Comparison of ENCODE assay signal across 8 cellular contexts in genomic region chr2:105179469-105180372, GRCh38.
DNase-seq lines count a peak whose midpoint lies in the region; ATAC-seq, FAIRE-seq and TF ChIP-seq lines count a peak whose summit lies in the region.

No MANE protein-coding gene starts in this region.

- H4K20me1 ChIP-seq in GM12878 (ENCODE audit: control insufficient read depth, insufficient read depth) = no peaks in the 10 kb centered on the region; the same call in 1 of the 2 replicates

- peak; percentile 28 to 40 (median 38) for TF ChIP-seq CTCF in GM12878 (IDR thresholded peaks at IDR 0.05 in 2 of 3, conservative IDR thresholded peaks at IDR 0.05 in 1 of 3; ENCODE audit: control insufficient read depth in 2 of 3, extremely low read depth in 1 of 3, insufficient read depth in 1 of 3, low read depth in 3 of 3, low read length in 3 of 3)

- RAD21 ChIA-PET in GM12878 (lab: Charles Lee; ENCODE audit: unreplicated experiment) = interaction anchor here (2.4 kb wide), 1 partner anchor 65 kb away, joined by 10 read pairs; no protein-coding TSS in a partner anchor

- no peak overlapping the region for H3K27ac ChIP-seq in GM12878 (ENCODE audit: control insufficient read depth, insufficient read depth)

- in situ Hi-C loops in GM12878 (cut with MboI) = no loop called here

- H3K4me1 ChIP-seq in GM12878 (ENCODE audit: control insufficient read depth, insufficient read depth, low read length) = peaks cover 10% of the 10 kb centered on the region

- no peak for FAIRE-seq in GM12878 (lab: Jason Lieb, UNC)

- peak; percentile 25; the same call in 1 of the 3 replicates for ATAC-seq in GM12878
- ATAC-seq in left lobe of liver = peak; percentile 77

- TF ChIP-seq EP300 in GM12878 (IDR thresholded peaks at IDR 0.05; ENCODE audit: borderline replicate concordance in 1 of 2, control insufficient read depth in 1 of 2, low read depth in 2 of 2, low read length in 2 of 2) = no peak

- CTCF ChIA-PET in GM12878 (lab: Yijun Ruan, JAX) = interaction anchor here (0.9 to 2.7 kb wide), 2 partner anchors 42 to 65 kb away, joined by 3 to 26 read pairs; no protein-coding TSS in a partner anchor

- no peak overlapping the region for H3K4me3 ChIP-seq in GM12878

- SMC1A ChIA-PET in GM12878 (lab: Charles Lee; ENCODE audit: uncharacterized antibody, unreplicated experiment) = interaction anchor here (2.1 kb wide), 1 partner anchor 64 kb away, joined by 8 read pairs; no protein-coding TSS in a partner anchor

- no peak overlapping the region for H3K9ac ChIP-seq in GM12878 (ENCODE audit: control insufficient read depth, insufficient read depth, low read length)

- no peaks in the 10 kb centered on the region for H3K9me3 ChIP-seq in GM12878 (replicated peaks; ENCODE audit: control insufficient read depth, insufficient read depth, low read length)

- TF ChIP-seq POLR2A in GM12878 (IDR thresholded peaks at IDR 0.05; ENCODE audit: low read depth, low read length) = no peak

- no peak overlapping the region for H3K4me2 ChIP-seq in GM12878 (ENCODE audit: control insufficient read depth, insufficient read depth)

- H3K27me3 ChIP-seq in GM12878 (replicated peaks in 1 of 2; ENCODE audit: control insufficient read depth in 2 of 2, insufficient read depth in 2 of 2, low read length in 1 of 2) = no peaks in the 10 kb centered on the region; a peak in 1 of 4 replicates

- no peak overlapping the region for H2AFZ ChIP-seq in GM12878 (ENCODE audit: control insufficient read depth, low read depth, low read length)

- 43% methylated on average over 15 of the region's 15 CpGs for WGBS in GM12878 (ENCODE audit: insufficient coverage, insufficient replicate concordance, low lambda C conversion rate, missing lambda C conversion rate)

- H3K36me3 ChIP-seq in GM12878 (ENCODE audit: control insufficient read depth in 2 of 2, insufficient read depth in 2 of 2, low read length in 1 of 2) = no peaks in the 10 kb centered on the region

- TF ChIP-seq RAD21 in GM12878 (IDR thresholded peaks at IDR 0.05; ENCODE audit: insufficient read depth, low read depth, low read length) = 0 out of 2 replicates have a peak, but pooled peaks have one; percentile 19

- POLR2A ChIA-PET in GM12878 (lab: Charles Lee) = no interaction called here

- intact Hi-C loops in GM12878 (cut with micrococcal nuclease; ENCODE audit: unreplicated experiment) = loop anchor here (1.0 kb wide), 1 partner anchor 65 kb away; no protein-coding TSS in a partner anchor

- peak; percentile 1 for DNase-seq in NCI-H1436 (lab: John Stamatoyannopoulos, UW)
- no peak for DNase-seq in NCI-H1436 treated with DMSO at 0.1 percent for 48 hours (lab: John Stamatoyannopoulos, UW)
- DNase-seq in NCI-H1105 (lab: John Stamatoyannopoulos, UW) = peak; percentile 34
- no peak for DNase-seq in GM12878 (ENCODE audit: low read depth, low spot score)
- no peak for DNase-seq in left lobe of liver (ENCODE audit: low spot score)
- no peak for DNase-seq in epidermal melanocyte (ENCODE audit: insufficient read length, low spot score)
- DNase-seq in DMS114 treated with DMSO at 0.1 percent for 48 hours (lab: John Stamatoyannopoulos, UW; ENCODE audit: unreplicated experiment) = no peak
- DNase-seq in effector CD4-positive, alpha-beta T cell = no peak

- BruUV-seq in GM12878 (replicated peaks; lab: Mats Ljungman, UMichigan) = no TSS peak

- H3K79me2 ChIP-seq in GM12878 (ENCODE audit: control insufficient read depth, insufficient read depth, low read length) = no peaks in the 10 kb centered on the region

TF ChIP-seq in GM12878, 131 proteins besides CTCF, POLR2A, EP300 and RAD21 (continues in another document):
- no peak for TF ChIP-seq BCL3 (IDR thresholded peaks at IDR 0.05; ENCODE audit: borderline replicate concordance, insufficient read depth, low read depth, low read length, poor library complexity, severe bottlenecking)
- TF ChIP-seq, protein P1, sequence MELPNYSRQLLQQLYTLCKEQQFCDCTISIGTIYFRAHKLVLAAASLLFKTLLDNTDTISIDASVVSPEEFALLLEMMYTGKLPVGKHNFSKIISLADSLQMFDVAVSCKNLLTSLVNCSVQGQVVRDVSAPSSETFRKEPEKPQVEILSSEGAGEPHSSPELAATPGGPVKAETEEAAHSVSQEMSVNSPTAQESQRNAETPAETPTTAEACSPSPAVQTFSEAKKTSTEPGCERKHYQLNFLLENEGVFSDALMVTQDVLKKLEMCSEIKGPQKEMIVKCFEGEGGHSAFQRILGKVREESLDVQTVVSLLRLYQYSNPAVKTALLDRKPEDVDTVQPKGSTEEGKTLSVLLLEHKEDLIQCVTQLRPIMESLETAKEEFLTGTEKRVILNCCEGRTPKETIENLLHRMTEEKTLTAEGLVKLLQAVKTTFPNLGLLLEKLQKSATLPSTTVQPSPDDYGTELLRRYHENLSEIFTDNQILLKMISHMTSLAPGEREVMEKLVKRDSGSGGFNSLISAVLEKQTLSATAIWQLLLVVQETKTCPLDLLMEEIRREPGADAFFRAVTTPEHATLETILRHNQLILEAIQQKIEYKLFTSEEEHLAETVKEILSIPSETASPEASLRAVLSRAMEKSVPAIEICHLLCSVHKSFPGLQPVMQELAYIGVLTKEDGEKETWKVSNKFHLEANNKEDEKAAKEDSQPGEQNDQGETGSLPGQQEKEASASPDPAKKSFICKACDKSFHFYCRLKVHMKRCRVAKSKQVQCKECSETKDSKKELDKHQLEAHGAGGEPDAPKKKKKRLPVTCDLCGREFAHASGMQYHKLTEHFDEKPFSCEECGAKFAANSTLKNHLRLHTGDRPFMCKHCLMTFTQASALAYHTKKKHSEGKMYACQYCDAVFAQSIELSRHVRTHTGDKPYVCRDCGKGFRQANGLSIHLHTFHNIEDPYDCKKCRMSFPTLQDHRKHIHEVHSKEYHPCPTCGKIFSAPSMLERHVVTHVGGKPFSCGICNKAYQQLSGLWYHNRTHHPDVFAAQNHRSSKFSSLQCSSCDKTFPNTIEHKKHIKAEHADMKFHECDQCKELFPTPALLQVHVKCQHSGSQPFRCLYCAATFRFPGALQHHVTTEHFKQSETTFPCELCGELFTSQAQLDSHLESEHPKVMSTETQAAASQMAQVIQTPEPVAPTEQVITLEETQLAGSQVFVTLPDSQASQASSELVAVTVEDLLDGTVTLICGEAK (IDR thresholded peaks at IDR 0.05; ENCODE audit: borderline replicate concordance) = no peak
- TF ChIP-seq, protein P2, sequence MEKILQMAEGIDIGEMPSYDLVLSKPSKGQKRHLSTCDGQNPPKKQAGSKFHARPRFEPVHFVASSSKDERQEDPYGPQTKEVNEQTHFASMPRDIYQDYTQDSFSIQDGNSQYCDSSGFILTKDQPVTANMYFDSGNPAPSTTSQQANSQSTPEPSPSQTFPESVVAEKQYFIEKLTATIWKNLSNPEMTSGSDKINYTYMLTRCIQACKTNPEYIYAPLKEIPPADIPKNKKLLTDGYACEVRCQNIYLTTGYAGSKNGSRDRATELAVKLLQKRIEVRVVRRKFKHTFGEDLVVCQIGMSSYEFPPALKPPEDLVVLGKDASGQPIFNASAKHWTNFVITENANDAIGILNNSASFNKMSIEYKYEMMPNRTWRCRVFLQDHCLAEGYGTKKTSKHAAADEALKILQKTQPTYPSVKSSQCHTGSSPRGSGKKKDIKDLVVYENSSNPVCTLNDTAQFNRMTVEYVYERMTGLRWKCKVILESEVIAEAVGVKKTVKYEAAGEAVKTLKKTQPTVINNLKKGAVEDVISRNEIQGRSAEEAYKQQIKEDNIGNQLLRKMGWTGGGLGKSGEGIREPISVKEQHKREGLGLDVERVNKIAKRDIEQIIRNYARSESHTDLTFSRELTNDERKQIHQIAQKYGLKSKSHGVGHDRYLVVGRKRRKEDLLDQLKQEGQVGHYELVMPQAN (conservative IDR thresholded peaks at IDR 0.05) = no peak
- TF ChIP-seq YY1 (IDR thresholded peaks at IDR 0.05; ENCODE audit: low read depth, low read length) = no peak
- TF ChIP-seq ATF2 (IDR thresholded peaks at IDR 0.05; ENCODE audit: low read length) = no peak
- no peak for TF ChIP-seq KDM1A (IDR thresholded peaks at IDR 0.05; ENCODE audit: borderline replicate concordance)
- no peak for TF ChIP-seq HDAC6 (IDR thresholded peaks at IDR 0.05; ENCODE audit: unreplicated experiment)

Comparison
In these comparisons a context has a peak if more than half of its experiments do, and no peak if none do; other contexts are left out.
1. DNase-seq: peak in NCI-H1436 (single experiment) and NCI-H1105 (single experiment); none in NCI-H1436 treated with DMSO at 0.1 percent for 48 hours (single experiment), GM12878 (single experiment), left lobe of liver (single experiment), epidermal melanocyte (single experiment), DMS114 treated with DMSO at 0.1 percent for 48 hours (single experiment) and effector CD4-positive, alpha-beta T cell (single experiment).